ENCODE assay signal across 1 cellular context in genomic region chr3:125125822-125126245, GRCh38.
TF ChIP-seq lines count a peak whose summit lies in the region.

No MANE protein-coding gene starts in this region.

TF ChIP-seq in K562, 482 proteins besides CTCF, POLR2A, EP300 and RAD21 (continued from another document and continues in another):
- TF ChIP-seq ZNF318 (IDR thresholded peaks at IDR 0.05; ENCODE audit: borderline replicate concordance in 1 of 2, low read depth in 1 of 2) (peak in 1 of 2 experiments; percentile 73; a peak in 2 of 4 replicates), ETV5 (CRISPR knock-in tag; IDR thresholded peaks at IDR 0.05; ENCODE audit: low read depth) (no peak), TEAD2 (tag; IDR thresholded peaks at IDR 0.05) (no peak), XRCC3 (IDR thresholded peaks at IDR 0.05) (no peak), BHLHE40 (IDR thresholded peaks at IDR 0.05; ENCODE audit: low read length) (peak; percentile 47; the same call in 1 of the 2 replicates), ZFP1 (CRISPR knock-in tag; IDR thresholded peaks at IDR 0.05) (no peak), ZNF584 (CRISPR knock-in tag; IDR thresholded peaks at IDR 0.05; ENCODE audit: low read depth) (no peak), RCOR1 (IDR thresholded peaks at IDR 0.05; ENCODE audit: borderline replicate concordance in 1 of 2, low read depth in 2 of 2, low read length in 2 of 2) (peak in 1 of 2 experiments; percentile 84; a peak in 2 of 4 replicates), NR2C2 (CRISPR knock-in tag; IDR thresholded peaks at IDR 0.05) (no peak), NR2C2 (tag; IDR thresholded peaks at IDR 0.05) (0 out of 2 replicates have a peak, but pooled peaks have one; percentile 21), CEBPB (tag; IDR thresholded peaks at IDR 0.05) (peak; percentile 88), SMARCA4 (IDR thresholded peaks at IDR 0.05) (peak; percentile 15; the same call in 1 of the 2 replicates), ZNF184 (CRISPR knock-in tag; IDR thresholded peaks at IDR 0.05) (no peak), TRIM24 (IDR thresholded peaks at IDR 0.05) (peak in 1 of 2 experiments; percentile 45; a peak in 1 of 4 replicates), USF2 (CRISPR knock-in tag; IDR thresholded peaks at IDR 0.05) (peak; percentile 19; the same call in 1 of the 2 replicates), ZKSCAN1 (IDR thresholded peaks at IDR 0.05; ENCODE audit: low read depth, low read length) (no peak), USF1 (CRISPR knock-in tag; IDR thresholded peaks at IDR 0.05) (no peak), ZNF143 (CRISPR knock-in tag; IDR thresholded peaks at IDR 0.05) (no peak), GTF2F1 (IDR thresholded peaks at IDR 0.05; ENCODE audit: low read depth, low read length) (no peak), DACH1 (IDR thresholded peaks at IDR 0.05; ENCODE audit: partially characterized antibody) (no peak), CCNT2 (IDR thresholded peaks at IDR 0.05; ENCODE audit: borderline replicate concordance, extremely low read depth, insufficient read length, low read depth, low read length) (no peak), HDAC3 (IDR thresholded peaks at IDR 0.05; ENCODE audit: borderline replicate concordance, partially characterized antibody) (peak; percentile 39), TBL1XR1 (IDR thresholded peaks at IDR 0.05; ENCODE audit: low read length in 2 of 2) (peak in 1 of 2 experiments; percentile 43; a peak in 1 of 4 replicates), JUND (IDR thresholded peaks at IDR 0.05; ENCODE audit: borderline replicate concordance, low read depth, low read length) (peak; percentile 22; the same call in 1 of the 2 replicates), JUND (tag; IDR thresholded peaks at IDR 0.05; ENCODE audit: borderline replicate concordance, low read depth, low read length) (peak; percentile 50; the same call in 1 of the 3 replicates), FOSL1 (tag; conservative IDR thresholded peaks at IDR 0.05) (peak; percentile 45; the same call in 1 of the 2 replicates), CTBP1 (IDR thresholded peaks at IDR 0.05; ENCODE audit: borderline replicate concordance) (peak; percentile 43; the same call in 1 of the 2 replicates), TAF9B (IDR thresholded peaks at IDR 0.05; ENCODE audit: partially characterized antibody) (no peak), ATF7 (IDR thresholded peaks at IDR 0.05) (peak; percentile 54), GATA2 (CRISPR knock-in tag; IDR thresholded peaks at IDR 0.05) (peak; percentile 14; the same call in 1 of the 2 replicates), E2F8 (IDR thresholded peaks at IDR 0.05; ENCODE audit: low read depth, partially characterized antibody) (no peak), CEBPG (CRISPR knock-in tag; IDR thresholded peaks at IDR 0.05) (no peak), CEBPG (tag; conservative IDR thresholded peaks at IDR 0.05 in 1 of 2, IDR thresholded peaks at IDR 0.05 in 1 of 2) (peak; percentile 88 to 92), MEIS2 (IDR thresholded peaks at IDR 0.05; ENCODE audit: partially characterized antibody) (peak; percentile 91), FOXA3 (CRISPR knock-in tag; conservative IDR thresholded peaks at IDR 0.05 in 1 of 2, IDR thresholded peaks at IDR 0.05 in 1 of 2) (peak; percentile 49 to 73; a peak in 2 of 4 replicates), UBTF (IDR thresholded peaks at IDR 0.05; ENCODE audit: borderline replicate concordance in 1 of 2, low read depth in 2 of 2, low read length in 2 of 2) (no peak), HES1 (IDR thresholded peaks at IDR 0.05; ENCODE audit: low read depth) (peak; percentile 76), RFX5 (IDR thresholded peaks at IDR 0.05; ENCODE audit: low read depth, low read length) (no peak)
- TF ChIP-seq, protein P1, sequence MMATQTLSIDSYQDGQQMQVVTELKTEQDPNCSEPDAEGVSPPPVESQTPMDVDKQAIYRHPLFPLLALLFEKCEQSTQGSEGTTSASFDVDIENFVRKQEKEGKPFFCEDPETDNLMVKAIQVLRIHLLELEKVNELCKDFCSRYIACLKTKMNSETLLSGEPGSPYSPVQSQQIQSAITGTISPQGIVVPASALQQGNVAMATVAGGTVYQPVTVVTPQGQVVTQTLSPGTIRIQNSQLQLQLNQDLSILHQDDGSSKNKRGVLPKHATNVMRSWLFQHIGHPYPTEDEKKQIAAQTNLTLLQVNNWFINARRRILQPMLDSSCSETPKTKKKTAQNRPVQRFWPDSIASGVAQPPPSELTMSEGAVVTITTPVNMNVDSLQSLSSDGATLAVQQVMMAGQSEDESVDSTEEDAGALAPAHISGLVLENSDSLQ (IDR thresholded peaks at IDR 0.05), result peak; percentile 45; the same call in 1 of the 2 replicates
- TF ChIP-seq, protein P2, sequence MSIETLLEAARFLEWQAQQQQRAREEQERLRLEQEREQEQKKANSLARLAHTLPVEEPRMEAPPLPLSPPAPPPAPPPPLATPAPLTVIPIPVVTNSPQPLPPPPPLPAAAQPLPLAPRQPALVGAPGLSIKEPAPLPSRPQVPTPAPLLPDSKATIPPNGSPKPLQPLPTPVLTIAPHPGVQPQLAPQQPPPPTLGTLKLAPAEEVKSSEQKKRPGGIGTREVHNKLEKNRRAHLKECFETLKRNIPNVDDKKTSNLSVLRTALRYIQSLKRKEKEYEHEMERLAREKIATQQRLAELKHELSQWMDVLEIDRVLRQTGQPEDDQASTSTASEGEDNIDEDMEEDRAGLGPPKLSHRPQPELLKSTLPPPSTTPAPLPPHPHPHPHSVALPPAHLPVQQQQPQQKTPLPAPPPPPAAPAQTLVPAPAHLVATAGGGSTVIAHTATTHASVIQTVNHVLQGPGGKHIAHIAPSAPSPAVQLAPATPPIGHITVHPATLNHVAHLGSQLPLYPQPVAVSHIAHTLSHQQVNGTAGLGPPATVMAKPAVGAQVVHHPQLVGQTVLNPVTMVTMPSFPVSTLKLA (conservative IDR thresholded peaks at IDR 0.05), result no peak
- TF ChIP-seq, protein P3, sequence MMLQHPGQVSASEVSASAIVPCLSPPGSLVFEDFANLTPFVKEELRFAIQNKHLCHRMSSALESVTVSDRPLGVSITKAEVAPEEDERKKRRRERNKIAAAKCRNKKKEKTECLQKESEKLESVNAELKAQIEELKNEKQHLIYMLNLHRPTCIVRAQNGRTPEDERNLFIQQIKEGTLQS (IDR thresholded peaks at IDR 0.05), result peak; percentile 85
- TF ChIP-seq, protein P3 (CRISPR knock-in tag; conservative IDR thresholded peaks at IDR 0.05), result no peak
